In the genomic region with DNA sequence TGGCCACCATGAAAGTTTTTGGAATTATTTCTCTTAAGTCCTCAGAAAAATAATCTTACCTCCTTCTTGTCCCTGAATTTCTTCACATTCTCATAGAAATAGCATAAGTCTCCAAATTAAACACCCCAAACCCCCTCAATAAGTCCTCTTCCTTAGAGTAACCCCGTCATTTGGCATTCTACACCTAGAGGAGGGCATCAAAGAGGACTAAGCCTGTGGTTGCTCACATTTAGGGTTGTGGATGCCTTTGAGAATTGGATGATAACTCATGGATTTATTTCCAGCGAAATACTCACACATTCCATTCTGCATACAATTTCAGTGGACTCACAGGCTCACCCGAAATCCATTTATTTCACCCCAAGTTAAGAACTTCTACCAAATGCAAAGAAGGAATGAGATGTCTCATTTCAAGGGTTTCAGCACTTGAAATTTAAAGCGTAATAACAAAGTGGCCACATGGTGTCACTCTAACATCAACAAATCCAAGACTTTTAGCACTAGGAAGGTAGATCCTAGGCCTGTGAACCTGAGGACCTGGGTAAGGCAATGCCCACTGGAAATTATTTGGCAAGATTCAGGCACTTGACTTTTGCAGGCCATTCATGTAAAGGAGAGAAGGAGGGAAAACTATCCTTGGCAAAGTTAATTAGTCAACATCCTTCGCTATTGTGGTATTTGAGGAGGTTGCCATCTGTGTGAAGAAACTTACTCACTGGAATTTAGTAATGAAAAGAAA, we compare ENCODE assay signal across 8 cellular contexts. TPM values are rescaled to one million over a fixed set of nuclear protein-coding genes. Genes with fewer than 3 reads are reported as not detected.
DNase-seq lines count a peak whose midpoint lies in the region; ATAC-seq, FAIRE-seq and TF ChIP-seq lines count a peak whose summit lies in the region.

No MANE protein-coding gene starts in this region.

- no peak overlapping the region for H2BK12ac ChIP-seq in trophoblast cell (ENCODE audit: low read length)

- DNase-seq in A549 (ENCODE audit: low read depth in 1 of 2, low spot score in 1 of 2) (peak; percentile 40 to 71), GDM1 (lab: John Stamatoyannopoulos, UW) (peak; percentile 47), NCI-H345 (lab: John Stamatoyannopoulos, UW) (peak; percentile 70), germinal center (ENCODE audit: low spot score) (peak; percentile 35), trophoblast cell (peak; percentile 41 to 85), GF-D8 (lab: John Stamatoyannopoulos, UW) (no peak)
- DNase-seq in activated CD4-positive, alpha-beta T cell treated with anti-CD3 and anti-CD28 coated beads, Interleukin-2, amount 50 U/mL, for 1 hour: peak; percentile 3

- H3K18ac ChIP-seq in trophoblast cell (ENCODE audit: low read length): no peak overlapping the region

- H3K27ac ChIP-seq in A549 (no peak overlapping the region), trophoblast cell (ENCODE audit: low read depth, low read length) (no peak overlapping the region)

- no peak overlapping the region for H4K8ac ChIP-seq in trophoblast cell (ENCODE audit: low read depth, low read length)

- H3K4me3 ChIP-seq in A549 (no peak overlapping the region), trophoblast cell (ENCODE audit: low read depth, low read length) (no peak overlapping the region)

- ATAC-seq in A549 (peak; percentile 93 to 94), HG02981 (IDR thresholded peaks at IDR 0.05; ENCODE audit: unreplicated experiment) (peak; percentile 81)

- no peak for TF ChIP-seq POLR2A in A549 (IDR thresholded peaks at IDR 0.05; ENCODE audit: low read length)

- H3K23ac ChIP-seq in trophoblast cell (ENCODE audit: low read length): no peak overlapping the region

- no peaks in the 10 kb centered on the region for H3K79me1 ChIP-seq in trophoblast cell (ENCODE audit: low read length)

- no peaks in the 10 kb centered on the region for H3K36me3 ChIP-seq in trophoblast cell (ENCODE audit: control insufficient read depth in 1 of 2, insufficient read depth in 2 of 2, low read length in 2 of 2)

- POLR2A ChIA-PET in A549 (lab: Yijun Ruan, JAX): no interaction called here

- H3K9me3 ChIP-seq in A549: no peaks in the 10 kb centered on the region
- H3K9me3 ChIP-seq in trophoblast cell (ENCODE audit: insufficient read depth, low read depth, low read length): no peaks in the 10 kb centered on the region

- H3K4me2 ChIP-seq in A549: no peak overlapping the region
- no peak overlapping the region for H3K4me2 ChIP-seq in trophoblast cell (ENCODE audit: low read length)

- H2BK5ac ChIP-seq in trophoblast cell (ENCODE audit: low read depth, low read length, poor library complexity): no peak overlapping the region

- H2AFZ ChIP-seq in trophoblast cell (ENCODE audit: insufficient read depth, low read length, poor library complexity): no peak overlapping the region

- no peaks in the 10 kb centered on the region for H3K4me1 ChIP-seq in A549
- H3K4me1 ChIP-seq in trophoblast cell (ENCODE audit: control insufficient read depth in 1 of 2, insufficient read depth in 2 of 2, low read length in 2 of 2): no peaks in the 10 kb centered on the region

- CTCF ChIA-PET in A549 (lab: Yijun Ruan, JAX): interaction anchor here (1.1 to 3.9 kb wide), 5 partner anchors 11 to 1044 kb away, joined by 3 to 20 read pairs (median 3); no protein-coding TSS in a partner anchor

- no peak overlapping the region for H3K14ac ChIP-seq in trophoblast cell (ENCODE audit: low read length)

- 19% methylated on average over 5 of the region's 5 CpGs for WGBS in A549 (ENCODE audit: missing lambda C conversion rate)
- no CpG with 5 or more reads among the region's 5 CpGs for WGBS in trophoblast cell (ENCODE audit: extremely low coverage, insufficient coverage, insufficient read length)

- TF ChIP-seq EP300 in A549 (IDR thresholded peaks at IDR 0.05): no peak

- H3K27me3 ChIP-seq in trophoblast cell (ENCODE audit: insufficient read depth, low read length): no peaks in the 10 kb centered on the region

- H3K9ac ChIP-seq in trophoblast cell (ENCODE audit: low read length): no peak overlapping the region

- no peaks in the 10 kb centered on the region for H3K79me2 ChIP-seq in trophoblast cell (ENCODE audit: control insufficient read depth, insufficient read depth, low read length, poor library complexity)

- TF ChIP-seq CTCF in A549 (IDR thresholded peaks at IDR 0.05): peak; percentile 79

- FAIRE-seq in A549 (lab: Jason Lieb, UNC): peak; percentile 72

- peak; percentile 87 to 90 for TF ChIP-seq RAD21 in A549 (conservative IDR thresholded peaks at IDR 0.05 in 1 of 2, IDR thresholded peaks at IDR 0.05 in 1 of 2)

- no peak overlapping the region for H2AK5ac ChIP-seq in trophoblast cell (ENCODE audit: low read length)

- no peak overlapping the region for H4K12ac ChIP-seq in trophoblast cell (ENCODE audit: low read depth, low read length)

- H2BK120ac ChIP-seq in trophoblast cell (ENCODE audit: insufficient read depth, low read length, poor library complexity): no peak overlapping the region

- H3K4ac ChIP-seq in trophoblast cell (ENCODE audit: low read depth, low read length): no peak overlapping the region

- no peak overlapping the region for H4K91ac ChIP-seq in trophoblast cell (ENCODE audit: low read depth, low read length)

TF ChIP-seq in A549, 52 proteins besides CTCF, POLR2A, EP300 and RAD21:
- TF ChIP-seq, protein P1, sequence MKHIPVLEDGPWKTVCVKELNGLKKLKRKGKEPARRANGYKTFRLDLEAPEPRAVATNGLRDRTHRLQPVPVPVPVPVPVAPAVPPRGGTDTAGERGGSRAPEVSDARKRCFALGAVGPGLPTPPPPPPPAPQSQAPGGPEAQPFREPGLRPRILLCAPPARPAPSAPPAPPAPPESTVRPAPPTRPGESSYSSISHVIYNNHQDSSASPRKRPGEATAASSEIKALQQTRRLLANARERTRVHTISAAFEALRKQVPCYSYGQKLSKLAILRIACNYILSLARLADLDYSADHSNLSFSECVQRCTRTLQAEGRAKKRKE (CRISPR knock-in tag; IDR thresholded peaks at IDR 0.05; ENCODE audit: low read depth): no peak
- no peak for TF ChIP-seq ZNF302 (CRISPR knock-in tag; IDR thresholded peaks at IDR 0.05)
- peak; percentile 72 for TF ChIP-seq SMC3 (IDR thresholded peaks at IDR 0.05)
- TF ChIP-seq, protein P2, sequence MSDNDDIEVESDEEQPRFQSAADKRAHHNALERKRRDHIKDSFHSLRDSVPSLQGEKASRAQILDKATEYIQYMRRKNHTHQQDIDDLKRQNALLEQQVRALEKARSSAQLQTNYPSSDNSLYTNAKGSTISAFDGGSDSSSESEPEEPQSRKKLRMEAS (IDR thresholded peaks at IDR 0.05): no peak
- no peak for TF ChIP-seq ZSCAN20 (CRISPR knock-in tag; IDR thresholded peaks at IDR 0.05)
- TF ChIP-seq GATA3 (IDR thresholded peaks at IDR 0.05; ENCODE audit: borderline replicate concordance): no peak

RNA-seq across cellular contexts. Expression of a gene that starts 24.6 kb away (rescaled TPM):
- not detected in 2 replicates for polyA plus RNA-seq in A549 (2011; rRNA removed)
- polyA plus RNA-seq in A549 (2012; cell fraction: cytosol; rRNA removed): not detected in 2 replicates
- not detected in 2 replicates for polyA plus RNA-seq in A549 (2012; cell fraction: nucleus; rRNA removed)
- not detected in 3 replicates for polyA plus RNA-seq in A549 (2017; fragmentation: RNase III; extraction: RNeasy Plus Mini Kit Qiagen cat#74134 plus additional on column Dnase treatment)
- polyA minus RNA-seq in A549 (2011; rRNA and poly(A)+ RNA removed): not detected in 2 replicates
- not detected in 2 replicates for polyA plus RNA-seq in trophoblast cell (2013)

RNA-seq across cellular contexts. Expression of a gene that starts 51.3 kb away (rescaled TPM):
- polyA plus RNA-seq in A549 (2011; rRNA removed): not detected in 2 replicates
- polyA plus RNA-seq in A549 (2012; cell fraction: cytosol; rRNA removed): not detected in 2 replicates
- polyA plus RNA-seq in A549 (2012; cell fraction: nucleus; rRNA removed): not detected in 2 replicates
- not detected in 3 replicates for polyA plus RNA-seq in A549 (2017; fragmentation: RNase III; extraction: RNeasy Plus Mini Kit Qiagen cat#74134 plus additional on column Dnase treatment)
- not detected in 2 replicates for polyA minus RNA-seq in A549 (2011; rRNA and poly(A)+ RNA removed)
- polyA plus RNA-seq in trophoblast cell (2013): not detected in 2 replicates
